Comparison of ENCODE assay signal across 8 cellular contexts in genomic region chr9:116661037-116661954, GRCh38. TPM values are rescaled to one million over a fixed set of nuclear protein-coding genes. Genes with fewer than 3 reads are reported as not detected.
DNase-seq lines count a peak whose midpoint lies in the region; ATAC-seq and TF ChIP-seq lines count a peak whose summit lies in the region.

No MANE protein-coding gene starts in this region.

- H3K4me3 Mint-ChIP-seq in activated naive CD8-positive, alpha-beta T cell treated with anti-CD3 and anti-CD28 coated beads, Interleukin-2, amount 50 U/mL, for 24 hours, result no peak overlapping the region
- H3K4me3 Mint-ChIP-seq in activated naive CD8-positive, alpha-beta T cell treated with anti-CD3 and anti-CD28 coated beads for 36 hours, result no peak overlapping the region

- H3K27me3 ChIP-seq in Peyer's patch (no peaks in the 10 kb centered on the region), dorsolateral prefrontal cortex (no peaks in the 10 kb centered on the region), lower lobe of right lung (ENCODE audit: low read depth) (no peaks in the 10 kb centered on the region), aorta (ENCODE audit: control insufficient read depth in 1 of 2, insufficient read depth in 2 of 2, low read length in 1 of 2) (no peaks in the 10 kb centered on the region)

- no peaks in the 10 kb centered on the region for H3K36me3 Mint-ChIP-seq in activated naive CD8-positive, alpha-beta T cell treated with anti-CD3 and anti-CD28 coated beads, Interleukin-2, amount 50 U/mL, for 24 hours (ENCODE audit: low read depth)
- no peaks in the 10 kb centered on the region for H3K36me3 Mint-ChIP-seq in activated naive CD8-positive, alpha-beta T cell treated with anti-CD3 and anti-CD28 coated beads for 36 hours

- H3K4me1 ChIP-seq in Peyer's patch (peaks cover 0 to 4% (median 0%) of the 10 kb centered on the region in 4 donors), lower lobe of right lung (no peaks in the 10 kb centered on the region), aorta (ENCODE audit: control insufficient read depth in 1 of 2, insufficient read depth in 2 of 2, low read length in 2 of 2) (no peaks in the 10 kb centered on the region)

- TF ChIP-seq POLR2A in Peyer's patch (IDR thresholded peaks at IDR 0.05), result no peak

- intact Hi-C loops in dorsolateral prefrontal cortex (cut with DNase I), result loop anchor here (5.0 to 10.0 kb wide), 2 partner anchors 506 to 1069 kb away; partner anchors contain the start of gene PAPPA (in 1 of the 2)
- intact Hi-C loops in lower lobe of right lung (cut with DNase I), result loop anchor here (10.0 kb wide), 1 partner anchor 1076 kb away; no protein-coding TSS in a partner anchor
- intact Hi-C loops in aorta (cut with DNase I), result loop anchor here (5.0 to 10.0 kb wide), 2 partner anchors 506 to 1069 kb away; partner anchors contain the start of gene PAPPA (in 1 of the 2)

- DNase-seq in activated naive CD8-positive, alpha-beta T cell treated with anti-CD3 and anti-CD28 coated beads, Interleukin-2, amount 50 U/mL, for 24 hours, result peak; percentile 2
- DNase-seq in activated naive CD8-positive, alpha-beta T cell treated with anti-CD3 and anti-CD28 coated beads for 36 hours, result no peak
- peak; percentile 71 for DNase-seq in LHCN-M2 (ENCODE audit: low read depth)
- DNase-seq in Peyer's patch, result peak in 1 of 3 donors; percentile 50
- DNase-seq in dorsolateral prefrontal cortex, result peak in 1 of 10 donors; percentile 30
- DNase-seq in lower lobe of right lung, result no peak
- no peak for DNase-seq in aorta

- H3K36me3 ChIP-seq in Peyer's patch, result no peaks in the 10 kb centered on the region
- no peaks in the 10 kb centered on the region for H3K36me3 ChIP-seq in lower lobe of right lung
- no peaks in the 10 kb centered on the region for H3K36me3 ChIP-seq in aorta (ENCODE audit: control insufficient read depth in 1 of 2, insufficient read depth in 2 of 2, low read length in 1 of 2)

- 54 to 60% methylated on average over 7 of the region's 7 CpGs for WGBS in aorta, 2 donors

- TF ChIP-seq CTCF in Peyer's patch (IDR thresholded peaks at IDR 0.05) (peak in 5 of 6 experiments; percentile 4 to 88 (median 79)), dorsolateral prefrontal cortex (IDR thresholded peaks at IDR 0.05 in 54 of 56, conservative IDR thresholded peaks at IDR 0.05 in 2 of 56; ENCODE audit: low read depth in 1 of 56, partially characterized antibody in 56 of 56) (peak in 55 of 56 donors; percentile 37 to 91 (median 78)), lower lobe of right lung (IDR thresholded peaks at IDR 0.05) (peak; percentile 75)

- no peak for ATAC-seq in activated naive CD8-positive, alpha-beta T cell treated with anti-CD3 and anti-CD28 coated beads, Interleukin-2, amount 50 U/mL, for 24 hours
- peak; percentile 76 for ATAC-seq in GM21825 (IDR thresholded peaks at IDR 0.05; ENCODE audit: unreplicated experiment)
- ATAC-seq in lower lobe of right lung, result peak; percentile 85 to 87
- ATAC-seq in aorta (ENCODE audit: low FRiP score), result peak; percentile 83

- H3K4me1 Mint-ChIP-seq in activated naive CD8-positive, alpha-beta T cell treated with anti-CD3 and anti-CD28 coated beads, Interleukin-2, amount 50 U/mL, for 24 hours, result peaks cover 3% of the 10 kb centered on the region
- no peaks in the 10 kb centered on the region for H3K4me1 Mint-ChIP-seq in activated naive CD8-positive, alpha-beta T cell treated with anti-CD3 and anti-CD28 coated beads for 36 hours

- H3K9me3 ChIP-seq in Peyer's patch (no peaks in the 10 kb centered on the region), lower lobe of right lung (no peaks in the 10 kb centered on the region), aorta (ENCODE audit: control insufficient read depth, low read length) (no peaks in the 10 kb centered on the region)

- no peak overlapping the region for H3K4me3 ChIP-seq in Peyer's patch
- no peak overlapping the region for H3K4me3 ChIP-seq in dorsolateral prefrontal cortex
- no peak overlapping the region for H3K4me3 ChIP-seq in lower lobe of right lung
- no peak overlapping the region for H3K4me3 ChIP-seq in aorta (ENCODE audit: low read length in 2 of 2)

- no peaks in the 10 kb centered on the region for H3K9me3 Mint-ChIP-seq in activated naive CD8-positive, alpha-beta T cell treated with anti-CD3 and anti-CD28 coated beads, Interleukin-2, amount 50 U/mL, for 24 hours
- peaks cover 1% of the 10 kb centered on the region for H3K9me3 Mint-ChIP-seq in activated naive CD8-positive, alpha-beta T cell treated with anti-CD3 and anti-CD28 coated beads for 36 hours

- no peaks in the 10 kb centered on the region for H3K27me3 Mint-ChIP-seq in activated naive CD8-positive, alpha-beta T cell treated with anti-CD3 and anti-CD28 coated beads, Interleukin-2, amount 50 U/mL, for 24 hours
- no peaks in the 10 kb centered on the region for H3K27me3 Mint-ChIP-seq in activated naive CD8-positive, alpha-beta T cell treated with anti-CD3 and anti-CD28 coated beads for 36 hours

- H3K27ac ChIP-seq in Peyer's patch (no peak overlapping the region), dorsolateral prefrontal cortex (no peak overlapping the region), lower lobe of right lung (no peak overlapping the region), aorta (ENCODE audit: low read depth in 1 of 2, low read length in 2 of 2) (no peak overlapping the region)

- H3K27ac Mint-ChIP-seq in activated naive CD8-positive, alpha-beta T cell treated with anti-CD3 and anti-CD28 coated beads, Interleukin-2, amount 50 U/mL, for 24 hours, result no peak overlapping the region
- no peak overlapping the region for H3K27ac Mint-ChIP-seq in activated naive CD8-positive, alpha-beta T cell treated with anti-CD3 and anti-CD28 coated beads for 36 hours

RNA-seq across cellular contexts. Expression of gene TRIM32, which starts 25.8 kb away (rescaled TPM):
- 10 to 100 TPM; 11.1 to 13.7 TPM for total RNA-seq in activated naive CD8-positive, alpha-beta T cell treated with anti-CD3 and anti-CD28 coated beads for 36 hours
- 24.1 and 26.4 TPM in 2 replicates for total RNA-seq in LHCN-M2 (2014; rRNA removed)
- polyA plus RNA-seq in LHCN-M2 (2012), result 17.2 TPM
- total RNA-seq in Peyer's patch, result 10 to 100 TPM; 12.4 to 35.7 (median 25.4) TPM
- 10 to 100 TPM; 11.2 to 39.5 (median 27.9) TPM for total RNA-seq in dorsolateral prefrontal cortex
- total RNA-seq in lower lobe of right lung, result 17.3 TPM
- 10 to 100 TPM; 19.9 to 25.5 TPM for total RNA-seq in aorta
- polyA plus RNA-seq in aorta, result 1 to 10 TPM; 3.3 to 6.4 TPM

Comparison
In these comparisons a context has a peak if more than half of its experiments do, and no peak if none do; other contexts are left out.
1. DNase-seq: peak in activated naive CD8-positive, alpha-beta T cell treated with anti-CD3 and anti-CD28 coated beads, Interleukin-2, amount 50 U/mL, for 24 hours (single experiment) and LHCN-M2 (single experiment); none in activated naive CD8-positive, alpha-beta T cell treated with anti-CD3 and anti-CD28 coated beads for 36 hours (single experiment), lower lobe of right lung (single experiment) and aorta (0 of 2).
2. Peak in every context shown above with its lines, with median percentiles within 50 percentile points of each other: CTCF ChIP-seq.